1 cellular context compared by ENCODE assay signal in genomic region chr10:116521424-116522305, GRCh38.
TF ChIP-seq lines count a peak whose summit lies in the region.

No MANE protein-coding gene starts in this region.

TF ChIP-seq in SK-N-SH, 30 proteins besides CTCF, POLR2A, EP300 and RAD21 (continued from another document):
- TF ChIP-seq, protein P1, sequence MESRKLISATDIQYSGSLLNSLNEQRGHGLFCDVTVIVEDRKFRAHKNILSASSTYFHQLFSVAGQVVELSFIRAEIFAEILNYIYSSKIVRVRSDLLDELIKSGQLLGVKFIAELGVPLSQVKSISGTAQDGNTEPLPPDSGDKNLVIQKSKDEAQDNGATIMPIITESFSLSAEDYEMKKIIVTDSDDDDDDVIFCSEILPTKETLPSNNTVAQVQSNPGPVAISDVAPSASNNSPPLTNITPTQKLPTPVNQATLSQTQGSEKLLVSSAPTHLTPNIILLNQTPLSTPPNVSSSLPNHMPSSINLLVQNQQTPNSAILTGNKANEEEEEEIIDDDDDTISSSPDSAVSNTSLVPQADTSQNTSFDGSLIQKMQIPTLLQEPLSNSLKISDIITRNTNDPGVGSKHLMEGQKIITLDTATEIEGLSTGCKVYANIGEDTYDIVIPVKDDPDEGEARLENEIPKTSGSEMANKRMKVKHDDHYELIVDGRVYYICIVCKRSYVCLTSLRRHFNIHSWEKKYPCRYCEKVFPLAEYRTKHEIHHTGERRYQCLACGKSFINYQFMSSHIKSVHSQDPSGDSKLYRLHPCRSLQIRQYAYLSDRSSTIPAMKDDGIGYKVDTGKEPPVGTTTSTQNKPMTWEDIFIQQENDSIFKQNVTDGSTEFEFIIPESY (IDR thresholded peaks at IDR 0.05; ENCODE audit: borderline replicate concordance, low read depth): no peak
- TF ChIP-seq NRF1 (IDR thresholded peaks at IDR 0.05; ENCODE audit: low read depth, low read length): no peak
